ENCODE assay signal across 19 cellular contexts in the genomic region with DNA sequence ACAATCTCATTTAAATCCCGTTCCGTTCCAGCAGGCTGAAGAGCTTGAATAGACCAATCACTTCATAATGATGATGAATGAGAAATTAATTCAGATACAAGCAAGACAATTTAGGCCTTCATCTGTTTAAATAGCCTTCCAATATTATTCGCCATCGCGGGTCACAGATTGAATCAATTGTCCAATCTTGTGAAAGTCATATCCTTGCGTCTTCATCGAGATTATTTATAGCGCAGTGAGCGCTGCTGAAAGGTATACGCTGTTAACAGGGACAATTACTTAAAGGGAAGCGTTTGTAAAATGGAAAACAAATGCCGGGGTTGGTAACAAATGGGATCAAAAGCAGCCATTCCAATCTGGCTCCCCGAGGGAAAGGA. TPM values are rescaled to one million over a fixed set of nuclear protein-coding genes. Genes with fewer than 3 reads are reported as not detected.
DNase-seq lines count a peak whose midpoint lies in the region; ATAC-seq and TF ChIP-seq lines count a peak whose summit lies in the region.
"Had no signal": no experiment of that assay in that cellular context is flagged by ENCODE, and none has a peak within 500 bp of the region (broad histone marks: within the 10 kb centered on the region; RNA-seq: fewer than 3 reads in every experiment).

No MANE protein-coding gene starts in this region.

- no peak for DNase-seq in left ventricle myocardium inferior
- no peak for DNase-seq in heart left ventricle
- DNase-seq in naive B cell, result no peak
- DNase-seq in left lung, result no peak
- DNase-seq in NCI-H146 treated with DMSO at 0.1 percent for 48 hours (lab: John Stamatoyannopoulos, UW; ENCODE audit: unreplicated experiment), result no peak
- DNase-seq: activated naive CD4-positive, alpha-beta T cell; Calu3; GDM1; GOT3; NCI-H146; NCI-H345 had no signal

- H3K4me1 Mint-ChIP-seq in dendritic cell treated with granulocyte-macrophage colony-stimulating factor and Interleukin-4, amounts not matched to agents 40 ng/mL and 50 ng/mL, for 4 days (ENCODE audit: low read depth), result peaks cover 40% of the 10 kb centered on the region
- H3K4me1 Mint-ChIP-seq in naive B cell, result peaks cover 21 to 32% (median 31%) of the 10 kb centered on the region in 3 donors

- ATAC-seq in heart left ventricle, result no peak
- no peak for ATAC-seq in naive B cell (ENCODE audit: low read depth in 2 of 2)
- no peak for ATAC-seq in left lung
- ATAC-seq in HG03457 (IDR thresholded peaks at IDR 0.05; ENCODE audit: unreplicated experiment), result no peak
- ATAC-seq in HG03520 (IDR thresholded peaks at IDR 0.05; ENCODE audit: unreplicated experiment), result no peak

- peak overlapping the region; percentile 6 for H3K4me3 Mint-ChIP-seq in dendritic cell treated with granulocyte-macrophage colony-stimulating factor and Interleukin-4, amounts not matched to agents 40 ng/mL and 50 ng/mL, for 4 days
- peak overlapping the region in 4 of 8 donors; percentile 16 to 67 (median 36) for H3K4me3 Mint-ChIP-seq in naive B cell

- H3K9me3 Mint-ChIP-seq in dendritic cell treated with granulocyte-macrophage colony-stimulating factor and Interleukin-4, amounts not matched to agents 40 ng/mL and 50 ng/mL, for 4 days, result no peaks in the 10 kb centered on the region
- peaks cover 0 to 29% (median 6%) of the 10 kb centered on the region in 7 donors for H3K9me3 Mint-ChIP-seq in naive B cell

- intact Hi-C loops in left ventricle myocardium inferior (cut with micrococcal nuclease), result no loop called here
- intact Hi-C loops in heart left ventricle (cut with DNase I), result no loop called here
- intact Hi-C loops in dendritic cell treated with granulocyte-macrophage colony-stimulating factor and Interleukin-4, amounts not matched to agents 40 ng/mL and 50 ng/mL, for 4 days (cut with micrococcal nuclease), result no loop called here
- intact Hi-C loops in left lung (cut with DNase I), result no loop called here

- H3K27ac ChIP-seq in left ventricle myocardium inferior (replicated peaks) (no peak overlapping the region), heart left ventricle (no peak overlapping the region), left lung (no peak overlapping the region)

- H3K4me3 ChIP-seq in left ventricle myocardium inferior (peak overlapping the region; percentile 43), heart left ventricle (peak overlapping the region in 4 of 12 donors; percentile 2 to 31 (median 19)), left lung (no peak overlapping the region)

- TF ChIP-seq CTCF in left ventricle myocardium inferior (IDR thresholded peaks at IDR 0.05; ENCODE audit: borderline replicate concordance) (no peak), heart left ventricle (IDR thresholded peaks at IDR 0.05) (no peak), left lung (IDR thresholded peaks at IDR 0.05) (no peak)

- 6 to 14% (median 11%) methylated on average over 13 of the region's 13 CpGs for WGBS in heart left ventricle, 4 donors

- H3K9me3 ChIP-seq in left ventricle myocardium inferior (replicated peaks) (no peaks in the 10 kb centered on the region), heart left ventricle (no peaks in the 10 kb centered on the region), left lung (no peaks in the 10 kb centered on the region)

- TF ChIP-seq POLR2A in heart left ventricle (IDR thresholded peaks at IDR 0.05), result no peak

- H3K36me3 Mint-ChIP-seq in dendritic cell treated with granulocyte-macrophage colony-stimulating factor and Interleukin-4, amounts not matched to agents 40 ng/mL and 50 ng/mL, for 4 days (ENCODE audit: low read depth), result no peaks in the 10 kb centered on the region
- peaks cover 0 to 8% of the 10 kb centered on the region in 2 donors for H3K36me3 Mint-ChIP-seq in naive B cell

- H3K27me3 ChIP-seq in left ventricle myocardium inferior (ENCODE audit: low read depth) (peaks cover 98% of the 10 kb centered on the region), heart left ventricle (peaks cover 59 to 97% (median 82%) of the 10 kb centered on the region in 9 donors), left lung (peaks cover 88 to 100% of the 10 kb centered on the region in 2 donors)

- H3K27ac Mint-ChIP-seq in dendritic cell treated with granulocyte-macrophage colony-stimulating factor and Interleukin-4, amounts not matched to agents 40 ng/mL and 50 ng/mL, for 4 days, result no peak overlapping the region
- H3K27ac Mint-ChIP-seq in naive B cell, result peak overlapping the region in 5 of 6 donors; percentile 33 to 94 (median 55)

- H3K27me3 Mint-ChIP-seq in dendritic cell treated with granulocyte-macrophage colony-stimulating factor and Interleukin-4, amounts not matched to agents 40 ng/mL and 50 ng/mL, for 4 days, result peaks cover 95% of the 10 kb centered on the region
- peaks cover 80 to 90% (median 89%) of the 10 kb centered on the region in 3 donors for H3K27me3 Mint-ChIP-seq in naive B cell

- H3K36me3 ChIP-seq in left ventricle myocardium inferior (no peaks in the 10 kb centered on the region), heart left ventricle (no peaks in the 10 kb centered on the region), left lung (no peaks in the 10 kb centered on the region)

- H3K4me1 ChIP-seq in left ventricle myocardium inferior, result peaks cover 17% of the 10 kb centered on the region
- H3K4me1 ChIP-seq in heart left ventricle, result peaks cover 0 to 17% (median 6%) of the 10 kb centered on the region in 12 donors
- peaks cover 0 to 13% of the 10 kb centered on the region in 2 donors for H3K4me1 ChIP-seq in left lung

RNA-seq across cellular contexts. Expression of gene EVX1, which starts 8.5 kb away (rescaled TPM):
- total RNA-seq in left ventricle myocardium inferior, result not detected
- total RNA-seq in heart left ventricle, result not detected
- polyA plus RNA-seq in heart left ventricle, result not detected
- polyA plus RNA-seq in naive B cell (ENCODE audit: low read depth in 6 of 6), result not detected
- not detected for total RNA-seq in left lung
- total RNA-seq: bronchial epithelial cell; Calu3; HT1080; liver; myocyte; T-helper 1 cell treated with Interleukin-12 subunit alpha and Interleukin-12 subunit beta and Interleukin-4 antibody, amounts not matched to agents 30 ng/mL and 1 ng/mL, for 36 hours had no signal
- polyA plus RNA-seq: liver had no signal

RNA-seq across cellular contexts. Expression of gene HOXA13, which starts 51.2 kb away (rescaled TPM):
- total RNA-seq in left ventricle myocardium inferior (not detected), heart left ventricle (not detected), left lung (not detected)
- polyA plus RNA-seq in heart left ventricle (not detected), naive B cell (ENCODE audit: low read depth in 6 of 6) (not detected)
- total RNA-seq: liver; T-helper 1 cell treated with Interleukin-12 subunit alpha and Interleukin-12 subunit beta and Interleukin-4 antibody, amounts not matched to agents 30 ng/mL and 1 ng/mL, for 36 hours had no signal
